In the genomic region with DNA sequence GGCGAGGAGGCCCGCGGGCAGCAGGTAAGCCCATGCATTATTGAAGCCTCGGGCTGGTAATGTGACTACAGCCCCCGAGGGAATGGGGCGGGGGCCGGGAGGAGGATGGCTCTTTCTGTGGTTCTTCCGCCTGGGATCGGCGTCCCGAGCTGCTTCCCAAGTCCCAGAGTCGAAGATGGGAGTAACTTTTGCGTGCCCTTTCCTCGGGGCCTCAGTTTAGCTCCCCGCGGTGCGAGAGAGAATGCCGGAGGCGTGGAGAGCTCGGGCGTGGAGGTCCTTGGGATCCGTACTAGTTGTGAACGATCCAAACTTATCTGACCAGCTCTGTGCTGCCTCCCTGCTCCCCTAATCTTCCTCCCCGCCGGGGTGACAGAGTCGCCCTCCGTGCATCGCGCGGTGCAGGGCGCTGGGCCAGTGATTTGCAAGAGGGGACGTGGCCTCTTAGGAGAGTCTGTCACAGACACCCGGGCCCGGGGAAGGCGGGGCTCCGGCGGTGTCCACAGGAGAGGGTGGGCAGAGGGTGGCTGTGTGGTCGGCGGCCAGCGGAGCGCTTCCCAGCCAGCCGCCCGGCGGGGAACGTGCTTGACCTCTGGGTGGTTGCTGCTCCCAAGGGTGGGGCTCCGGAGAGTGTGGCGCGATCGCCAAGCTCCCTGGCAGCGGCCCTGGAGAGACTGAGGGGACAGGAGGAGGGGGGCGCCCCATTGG, we compare ENCODE assay signal across 1 cellular context.
TF ChIP-seq lines count a peak whose summit lies in the region.

No MANE protein-coding gene starts in this region.

TF ChIP-seq in A549, 52 proteins besides CTCF, POLR2A, EP300 and RAD21 (continued from another document):
- TF ChIP-seq PBX3 (IDR thresholded peaks at IDR 0.05) = no peak
- no peak for TF ChIP-seq ZNF302 (CRISPR knock-in tag; IDR thresholded peaks at IDR 0.05)
